ENCODE assay signal across 27 cellular contexts in the genomic region with DNA sequence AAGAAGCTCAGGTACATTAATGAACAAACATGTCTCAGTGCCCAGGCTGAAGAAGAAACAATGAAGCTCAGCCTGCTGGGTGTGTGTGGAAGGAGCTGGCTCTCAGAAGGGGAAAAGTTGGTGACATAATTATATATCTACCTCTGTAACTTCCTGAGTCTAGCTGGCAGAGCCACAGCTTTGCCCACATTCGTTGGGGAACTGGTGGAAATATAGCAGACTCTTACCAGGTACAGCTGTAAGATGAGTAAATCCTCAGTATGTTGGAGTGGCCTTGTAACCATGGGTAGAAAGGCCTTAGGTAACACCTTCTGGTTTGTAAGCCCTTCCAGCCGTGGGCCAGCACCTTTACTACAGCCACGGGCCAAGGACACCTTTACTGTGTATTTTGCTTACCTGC. TPM values are rescaled to one million over a fixed set of nuclear protein-coding genes. Genes with fewer than 3 reads are reported as not detected.
A peak's percentile ranks its signal among the peaks of the same experiment; 100 is the strongest.
DNase-seq lines count a peak whose midpoint lies in the region; ATAC-seq and TF ChIP-seq lines count a peak whose summit lies in the region.
"Had no signal": no experiment of that assay in that cellular context is flagged by ENCODE, and none has a peak within 500 bp of the region (broad histone marks: within the 10 kb centered on the region; RNA-seq: fewer than 3 reads in every experiment).

No MANE protein-coding gene starts in this region.

- H3K27ac ChIP-seq in right cardiac atrium (ENCODE audit: low read length) (no peak overlapping the region), lower lobe of right lung (no peak overlapping the region), upper lobe of right lung (no peak overlapping the region)
- H3K27ac ChIP-seq: dorsolateral prefrontal cortex, thyroid gland had no signal

- H3K27ac Mint-ChIP-seq in activated naive CD8-positive, alpha-beta T cell treated with anti-CD3 and anti-CD28 coated beads, Interleukin-2, amount 50 U/mL, for 24 hours: no peak overlapping the region
- H3K27ac Mint-ChIP-seq: WTC11 had no signal

- intact Hi-C loops in right cardiac atrium (cut with DNase I) (no loop called here), Right ventricle myocardium superior (cut with DNase I) (no loop called here), lower lobe of right lung (cut with DNase I) (no loop called here), upper lobe of right lung (cut with DNase I) (no loop called here)

- TF ChIP-seq CTCF in lower lobe of right lung (IDR thresholded peaks at IDR 0.05) (no peak), upper lobe of right lung (IDR thresholded peaks at IDR 0.05) (no peak)

- H3K4me3 ChIP-seq in right cardiac atrium (ENCODE audit: low read length): no peak overlapping the region
- no peak overlapping the region for H3K4me3 ChIP-seq in lower lobe of right lung
- H3K4me3 ChIP-seq in upper lobe of right lung: no peak overlapping the region
- H3K4me3 ChIP-seq: dorsolateral prefrontal cortex, GM12878, heart right ventricle, thyroid gland had no signal

- ATAC-seq in right cardiac atrium (peak; percentile 10 to 13), Right ventricle myocardium superior (ENCODE audit: poor library complexity) (no peak), lower lobe of right lung (peak; percentile 34 to 54), upper lobe of right lung (peak; percentile 41)
- ATAC-seq in activated naive CD8-positive, alpha-beta T cell treated with anti-CD3 and anti-CD28 coated beads, Interleukin-2, amount 50 U/mL, for 24 hours: peak; percentile 36
- ATAC-seq: GM12878, WTC11 had no signal

- H3K4me1 ChIP-seq in right cardiac atrium (ENCODE audit: control insufficient read depth, insufficient read depth, low read length) (peaks cover 3% of the 10 kb centered on the region), lower lobe of right lung (peaks cover 13% of the 10 kb centered on the region), upper lobe of right lung (peaks cover 14% of the 10 kb centered on the region)
- H3K4me1 ChIP-seq: thyroid gland had no signal

- DNase-seq in right cardiac atrium (no peak), Right ventricle myocardium superior (no peak), lower lobe of right lung (no peak), upper lobe of right lung (no peak), NCI-H82 (lab: John Stamatoyannopoulos, UW) (no peak)
- DNase-seq in activated naive CD8-positive, alpha-beta T cell treated with anti-CD3 and anti-CD28 coated beads, Interleukin-2, amount 50 U/mL, for 24 hours: no peak
- no peak for DNase-seq in activated naive CD4-positive, alpha-beta T cell treated with Interleukin-2 at 50 U/mL for 16 hours
- no peak for DNase-seq in effector CD4-positive, alpha-beta T cell
- DNase-seq: activated CD4-positive, alpha-beta T cell treated with anti-CD3 and anti-CD28 coated beads, Interleukin-2, amount 50 U/mL, for 48 hours; activated gamma-delta T cell; C1 segment of cervical spinal cord; caudate nucleus; DMS79 treated with DMSO at 0.1 percent for 48 hours; dorsolateral prefrontal cortex; Karpas-422; mesendoderm; NCI-H1105; NCI-H2081; NCI-H345; NCI-H748 treated with DMSO at 0.1 percent for 48 hours; stimulated activated CD4-positive, alpha-beta T cell treated with anti-CD3 and anti-CD28 coated beads, Interleukin-4, amount 100 ng/mL, for 24 hours; stimulated activated naive CD4-positive, alpha-beta T cell treated with Interleukin-2 at 50 U/mL for 16 hours; T1000 had no signal

- no peaks in the 10 kb centered on the region for H3K9me3 ChIP-seq in right cardiac atrium (ENCODE audit: control insufficient read depth, low read length)
- no peaks in the 10 kb centered on the region for H3K9me3 ChIP-seq in lower lobe of right lung
- H3K9me3 ChIP-seq in upper lobe of right lung: no peaks in the 10 kb centered on the region
- H3K9me3 ChIP-seq: heart right ventricle, thyroid gland had no signal

- no peak overlapping the region for H3K4me3 Mint-ChIP-seq in activated naive CD8-positive, alpha-beta T cell treated with anti-CD3 and anti-CD28 coated beads, Interleukin-2, amount 50 U/mL, for 24 hours
- H3K4me3 Mint-ChIP-seq: WTC11 had no signal

- no peaks in the 10 kb centered on the region for H3K27me3 ChIP-seq in right cardiac atrium (ENCODE audit: control insufficient read depth, insufficient read depth)
- no peaks in the 10 kb centered on the region for H3K27me3 ChIP-seq in lower lobe of right lung (ENCODE audit: low read depth)
- no peaks in the 10 kb centered on the region for H3K27me3 ChIP-seq in upper lobe of right lung
- H3K27me3 ChIP-seq: dorsolateral prefrontal cortex, heart right ventricle, thyroid gland had no signal

- peaks cover 14% of the 10 kb centered on the region for H3K4me1 Mint-ChIP-seq in activated naive CD8-positive, alpha-beta T cell treated with anti-CD3 and anti-CD28 coated beads, Interleukin-2, amount 50 U/mL, for 24 hours

- H3K27me3 Mint-ChIP-seq in activated naive CD8-positive, alpha-beta T cell treated with anti-CD3 and anti-CD28 coated beads, Interleukin-2, amount 50 U/mL, for 24 hours: no peaks in the 10 kb centered on the region

- H3K36me3 Mint-ChIP-seq in activated naive CD8-positive, alpha-beta T cell treated with anti-CD3 and anti-CD28 coated beads, Interleukin-2, amount 50 U/mL, for 24 hours (ENCODE audit: low read depth): no peaks in the 10 kb centered on the region
- H3K36me3 Mint-ChIP-seq: WTC11 had no signal

- H3K36me3 ChIP-seq in lower lobe of right lung (no peaks in the 10 kb centered on the region), upper lobe of right lung (no peaks in the 10 kb centered on the region)
- H3K36me3 ChIP-seq: heart right ventricle, thyroid gland had no signal

- no peaks in the 10 kb centered on the region for H3K9me3 Mint-ChIP-seq in activated naive CD8-positive, alpha-beta T cell treated with anti-CD3 and anti-CD28 coated beads, Interleukin-2, amount 50 U/mL, for 24 hours

- 79% methylated on average over 3 of the region's 3 CpGs for WGBS in right cardiac atrium

RNA-seq across cellular contexts. Expression of a gene that starts 29.9 kb away (rescaled TPM):
- total RNA-seq in right cardiac atrium (100 to 1,000 TPM; 200 to 225 (median 213) TPM), Right ventricle myocardium superior (121 TPM), lower lobe of right lung (198 TPM), upper lobe of right lung (183 TPM)
- polyA plus RNA-seq in right cardiac atrium: 82.7 TPM
